24 cellular contexts compared by ENCODE assay signal in the genomic region with DNA sequence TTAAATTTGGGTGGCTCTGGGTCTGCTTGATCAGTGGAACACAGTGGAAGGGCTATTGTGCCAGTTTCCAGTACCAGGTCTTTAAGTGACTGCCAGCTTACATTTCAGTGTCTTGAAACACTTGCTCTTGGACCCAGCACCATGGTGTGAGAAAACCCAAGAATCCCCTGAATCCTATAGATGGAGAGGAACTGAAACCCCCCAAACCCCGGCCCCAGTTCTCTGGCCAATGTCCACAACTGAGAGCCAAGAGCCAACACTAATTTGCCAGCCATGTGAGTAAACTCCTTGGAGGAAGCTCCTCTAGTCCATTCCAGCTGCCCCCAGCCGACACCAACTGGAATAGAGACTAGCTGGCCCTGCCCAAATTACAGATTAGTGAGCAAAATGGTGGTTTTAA. TPM values are rescaled to one million over a fixed set of nuclear protein-coding genes. Genes with fewer than 3 reads are reported as not detected.
"Had no signal": no experiment of that assay in that cellular context is flagged by ENCODE, and none has a peak within 500 bp of the region (broad histone marks: within the 10 kb centered on the region; RNA-seq: fewer than 3 reads in every experiment).

No MANE protein-coding gene starts in this region.

- H3K27ac Mint-ChIP-seq: activated naive CD4-positive, alpha-beta T cell treated with anti-CD3 and anti-CD28 coated beads, Interleukin-2, amount 50 U/mL, for 24 hours; T-helper 2 cell treated with Interferon-gamma antibody and Interleukin-4, amounts not matched to agents 5 μg/mL and 100 μg/mL, for 36 hours had no signal

- H3K9me3 Mint-ChIP-seq: activated naive CD4-positive, alpha-beta T cell treated with anti-CD3 and anti-CD28 coated beads, Interleukin-2, amount 50 U/mL, for 24 hours; T-helper 2 cell treated with Interferon-gamma antibody and Interleukin-4, amounts not matched to agents 5 μg/mL and 100 μg/mL, for 36 hours had no signal

- H3K27me3 Mint-ChIP-seq: activated naive CD4-positive, alpha-beta T cell treated with anti-CD3 and anti-CD28 coated beads, Interleukin-2, amount 50 U/mL, for 24 hours had no signal

- ATAC-seq: gastrocnemius medialis, left ventricle myocardium superior, SK-N-SH treated with all-trans-retinoic acid at 6 μM for 48 hours had no signal

- DNase-seq: activated CD4-positive, alpha-beta T cell treated with anti-CD3 and anti-CD28 coated beads for 1 hour; activated CD4-positive, alpha-beta T cell treated with anti-CD3 and anti-CD28 coated beads, Interleukin-2, amount 50 U/mL, for 4 hours; activated CD8-positive, alpha-beta memory T cell treated with anti-CD3 and anti-CD28 coated beads for 24 hours; activated gamma-delta T cell; adrenal gland; central memory CD4-positive, alpha-beta T cell; dorsolateral prefrontal cortex; esophagus squamous epithelium; gastrocnemius medialis; hippocampal formation; left ventricle myocardium superior; mammary epithelial cell; midbrain; occipital lobe; spleen; stimulated activated CD4-positive, alpha-beta T cell treated with anti-CD3 and anti-CD28 coated beads, Interleukin-4, amount 100 ng/mL, for 24 hours; stimulated activated naive CD4-positive, alpha-beta T cell treated with Interleukin-2 at 50 U/mL for 16 hours; WERI-Rb-1 had no signal

- FAIRE-seq: colon, TTC549 had no signal

- H3K4me3 Mint-ChIP-seq: activated naive CD4-positive, alpha-beta T cell treated with anti-CD3 and anti-CD28 coated beads, Interleukin-2, amount 50 U/mL, for 24 hours had no signal

RNA-seq across cellular contexts. Expression of gene PLLP, which starts 41.8 kb away (rescaled TPM):
- polyA plus RNA-seq: neural cell had no signal
